In the genomic region with DNA sequence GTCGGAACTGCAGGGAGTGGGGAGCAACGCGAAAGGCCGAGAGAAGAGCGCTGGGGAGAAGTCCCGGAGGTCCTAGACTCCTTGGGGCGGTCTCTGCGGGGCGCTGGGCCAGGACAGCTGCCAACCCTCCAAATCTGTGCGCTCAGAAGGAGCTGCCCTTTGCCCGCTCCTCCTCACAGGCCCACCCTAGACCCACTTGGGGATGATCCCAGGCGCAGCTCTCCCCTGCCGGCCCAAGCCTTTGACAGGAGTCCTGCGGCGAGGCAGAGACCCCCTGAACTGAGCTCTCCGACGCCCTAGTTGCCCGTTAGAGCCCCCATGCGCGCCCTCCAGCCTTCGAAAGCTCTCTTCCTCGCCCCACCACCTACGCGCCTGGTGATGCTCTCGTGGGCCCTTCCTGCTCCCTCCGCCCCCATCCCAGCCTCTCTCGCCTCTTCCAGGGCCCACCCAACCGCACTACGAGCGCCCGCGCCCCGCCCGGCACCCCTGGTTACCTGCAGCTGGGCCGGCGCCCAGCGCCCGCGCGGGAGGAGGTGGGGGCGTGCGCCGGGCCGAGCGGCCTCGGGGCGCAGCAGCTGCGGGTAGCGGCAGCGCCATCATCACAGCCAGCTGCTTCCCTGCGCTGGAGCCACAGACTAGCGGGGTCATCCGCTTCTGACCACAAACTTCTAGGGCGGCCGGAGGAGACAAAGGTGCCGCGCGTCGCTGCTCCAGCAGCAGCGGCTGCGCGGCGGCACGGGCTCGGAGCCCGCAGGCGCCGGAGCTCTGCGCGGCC, we compare ENCODE assay signal across 9 cellular contexts.
DNase-seq lines count a peak whose midpoint lies in the region; ATAC-seq and TF ChIP-seq lines count a peak whose summit lies in the region.
"Had no signal": no experiment of that assay in that cellular context is flagged by ENCODE, and none has a peak within 500 bp of the region (broad histone marks: within the 10 kb centered on the region; RNA-seq: fewer than 3 reads in every experiment).

No MANE protein-coding gene starts in this region.

- H4K8ac ChIP-seq in neuronal stem cell (ENCODE audit: low read depth, low read length): no peak overlapping the region

- no peak for ATAC-seq in CD4-positive, CD25-positive, alpha-beta regulatory T cell (ENCODE audit: low read depth in 2 of 2)

- H2AK5ac ChIP-seq in neuronal stem cell (ENCODE audit: low read depth, low read length): peak overlapping the region; percentile 99

- H3K27ac Mint-ChIP-seq in CD4-positive, CD25-positive, alpha-beta regulatory T cell: no peak overlapping the region
- H3K27ac Mint-ChIP-seq in endothelial cell (ENCODE audit: unreplicated experiment): no peak overlapping the region
- H3K27ac Mint-ChIP-seq: dendritic cell treated with granulocyte-macrophage colony-stimulating factor and Interleukin-4, amounts not matched to agents 40 ng/mL and 50 ng/mL, for 4 days had no signal

- peaks cover 0 to 4% (median 0%) of the 10 kb centered on the region in 7 donors for H3K9me3 Mint-ChIP-seq in CD4-positive, CD25-positive, alpha-beta regulatory T cell
- H3K9me3 Mint-ChIP-seq in endothelial cell (ENCODE audit: unreplicated experiment): peaks cover 22% of the 10 kb centered on the region
- H3K9me3 Mint-ChIP-seq: dendritic cell treated with granulocyte-macrophage colony-stimulating factor and Interleukin-4, amounts not matched to agents 40 ng/mL and 50 ng/mL, for 4 days had no signal

- intact Hi-C loops in colonic mucosa (cut with DNase I): no loop called here

- peaks cover 24% of the 10 kb centered on the region for H3K27me3 ChIP-seq in CD4-positive, CD25-positive, alpha-beta regulatory T cell (ENCODE audit: control insufficient read depth, insufficient read depth, low read length)
- H3K27me3 ChIP-seq in colonic mucosa (peaks cover 81% of the 10 kb centered on the region), neuronal stem cell (ENCODE audit: control insufficient read depth in 3 of 3, insufficient read depth in 3 of 3, low read depth in 1 of 3, low read length in 3 of 3) (no peaks in the 10 kb centered on the region)

- no peaks in the 10 kb centered on the region for H3K36me3 ChIP-seq in CD4-positive, CD25-positive, alpha-beta regulatory T cell (ENCODE audit: control insufficient read depth, insufficient read depth, low read length)
- H3K36me3 ChIP-seq in KOPT-K1 (ENCODE audit: insufficient read depth, low read length) (peaks cover 11% of the 10 kb centered on the region), colonic mucosa (no peaks in the 10 kb centered on the region), neuronal stem cell (replicated peaks in 1 of 2; ENCODE audit: control insufficient read depth in 2 of 2, insufficient read depth in 2 of 2, low read length in 2 of 2) (peaks cover 0 to 44% of the 10 kb centered on the region in 2 donors)

- peak overlapping the region; percentile 100 for H3K18ac ChIP-seq in neuronal stem cell (ENCODE audit: low read length)

- peaks cover 34% of the 10 kb centered on the region for H3K4me1 ChIP-seq in CD4-positive, CD25-positive, alpha-beta regulatory T cell (ENCODE audit: control insufficient read depth, insufficient read depth, low read length, poor library complexity, severe bottlenecking)
- no peaks in the 10 kb centered on the region for H3K4me1 ChIP-seq in colonic mucosa
- H3K4me1 ChIP-seq in neuronal stem cell (ENCODE audit: control insufficient read depth in 2 of 2, insufficient read depth in 1 of 2, low read depth in 1 of 2, low read length in 2 of 2): peaks cover 17 to 18% of the 10 kb centered on the region in 2 donors

- no CpG with 5 or more reads among the region's 70 CpGs for WGBS in neuronal stem cell (ENCODE audit: extremely low coverage in 2 of 2, insufficient read length in 2 of 2, insufficient replicate concordance in 1 of 2), 2 donors

- peaks cover 53% of the 10 kb centered on the region for H3K27me3 Mint-ChIP-seq in CD4-positive, CD25-positive, alpha-beta regulatory T cell
- no peaks in the 10 kb centered on the region for H3K27me3 Mint-ChIP-seq in endothelial cell (ENCODE audit: unreplicated experiment)

- H3K9me3 ChIP-seq in CD4-positive, CD25-positive, alpha-beta regulatory T cell (ENCODE audit: control insufficient read depth in 2 of 2, low read length in 2 of 2): no peaks in the 10 kb centered on the region
- H3K9me3 ChIP-seq in KOPT-K1 (ENCODE audit: insufficient read depth, low read length, poor library complexity, severe bottlenecking): peaks cover 36% of the 10 kb centered on the region
- H3K9me3 ChIP-seq in colonic mucosa: no peaks in the 10 kb centered on the region
- no peaks in the 10 kb centered on the region for H3K9me3 ChIP-seq in neuronal stem cell (replicated peaks in 1 of 2; ENCODE audit: control insufficient read depth in 2 of 2, insufficient read depth in 1 of 2, low read depth in 1 of 2, low read length in 2 of 2)

- peak overlapping the region; percentile 82 for H3K4me2 ChIP-seq in neuronal stem cell (ENCODE audit: insufficient read depth, low read length, poor library complexity, severe bottlenecking)

- TF ChIP-seq CTCF in colonic mucosa (IDR thresholded peaks at IDR 0.05): no peak
- no peak for TF ChIP-seq CTCF in endothelial cell (IDR thresholded peaks at IDR 0.05; ENCODE audit: unreplicated experiment)
- TF ChIP-seq CTCF in GM13976 (IDR thresholded peaks at IDR 0.05; ENCODE audit: borderline replicate concordance, control extremely low read depth, extremely low read depth, insufficient read depth, missing control alignments): no peak

- H3K4me3 Mint-ChIP-seq in CD4-positive, CD25-positive, alpha-beta regulatory T cell: peak overlapping the region in 3 of 4 donors; percentile 62 to 85 (median 79)
- no peak overlapping the region for H3K4me3 Mint-ChIP-seq in endothelial cell (ENCODE audit: unreplicated experiment)
- H3K4me3 Mint-ChIP-seq: dendritic cell treated with granulocyte-macrophage colony-stimulating factor and Interleukin-4, amounts not matched to agents 40 ng/mL and 50 ng/mL, for 4 days had no signal

- H3K9ac ChIP-seq in colonic mucosa (ENCODE audit: low read depth in 2 of 2, low read length in 2 of 2) (peak overlapping the region in 1 of 2 donors; percentile 50), neuronal stem cell (ENCODE audit: low read depth, low read length, poor library complexity) (peak overlapping the region; percentile 93)

- H2AFZ ChIP-seq in neuronal stem cell (ENCODE audit: low read length): no peak overlapping the region

- H4K91ac ChIP-seq in neuronal stem cell (ENCODE audit: low read depth, low read length, poor library complexity): no peak overlapping the region

- peaks cover 0 to 39% (median 11%) of the 10 kb centered on the region in 4 donors for H3K4me1 Mint-ChIP-seq in CD4-positive, CD25-positive, alpha-beta regulatory T cell
- H3K4me1 Mint-ChIP-seq in endothelial cell (ENCODE audit: unreplicated experiment): no peaks in the 10 kb centered on the region

- H3K23ac ChIP-seq in neuronal stem cell (ENCODE audit: low read depth, low read length, poor library complexity): peak overlapping the region; percentile 91

- H2BK15ac ChIP-seq in neuronal stem cell (ENCODE audit: low read length): peak overlapping the region; percentile 94

- peak overlapping the region; percentile 22 for H2BK12ac ChIP-seq in neuronal stem cell (ENCODE audit: low read length)

- H3K4ac ChIP-seq in neuronal stem cell (ENCODE audit: low read length): peak overlapping the region; percentile 89

- in situ Hi-C loops in GM13976 (cut with MboI; ENCODE audit: low sequenced_read_pairs, unreplicated experiment): no loop called here

- peak overlapping the region; percentile 99 for H2BK5ac ChIP-seq in neuronal stem cell (ENCODE audit: low read length)

- DNase-seq in CD4-positive, CD25-positive, alpha-beta regulatory T cell: no peak
- DNase-seq in colonic mucosa (no peak), neuronal stem cell (ENCODE audit: low spot score) (peak; percentile 65), endothelial cell (ENCODE audit: low spot score) (no peak), SHP77 (lab: John Stamatoyannopoulos, UW) (no peak), NCI-H187 (lab: John Stamatoyannopoulos, UW) (no peak), GM13976 (ENCODE audit: low spot score) (no peak)

- peaks cover 16% of the 10 kb centered on the region for H3K79me1 ChIP-seq in neuronal stem cell (ENCODE audit: low read depth, low read length)

- H3K4me3 ChIP-seq in CD4-positive, CD25-positive, alpha-beta regulatory T cell (ENCODE audit: low read depth, low read length): no peak overlapping the region
- H3K4me3 ChIP-seq in colonic mucosa (peak overlapping the region; percentile 26), neuronal stem cell (ENCODE audit: low read length in 2 of 2) (peak overlapping the region; percentile 98)

- H2BK120ac ChIP-seq in neuronal stem cell (ENCODE audit: low read depth, low read length): peak overlapping the region; percentile 72

- H3K27ac ChIP-seq in CD4-positive, CD25-positive, alpha-beta regulatory T cell (ENCODE audit: insufficient read depth, low read length, poor library complexity, severe bottlenecking): no peak overlapping the region
- H3K27ac ChIP-seq in KOPT-K1 (ENCODE audit: low read depth, low read length, poor library complexity, severe bottlenecking): peak overlapping the region; percentile 62
- no peak overlapping the region for H3K27ac ChIP-seq in colonic mucosa
- peak overlapping the region; percentile 94 for H3K27ac ChIP-seq in neuronal stem cell (replicated peaks; ENCODE audit: low read length)

- H3K14ac ChIP-seq in neuronal stem cell (ENCODE audit: low read length): peak overlapping the region; percentile 99

- no peaks in the 10 kb centered on the region for H3K36me3 Mint-ChIP-seq in CD4-positive, CD25-positive, alpha-beta regulatory T cell
- H3K36me3 Mint-ChIP-seq in endothelial cell (ENCODE audit: low read depth, unreplicated experiment): peaks cover 9% of the 10 kb centered on the region

Comparison
In these comparisons a context has a peak if more than half of its experiments do, and no peak if none do; other contexts are left out.
1. H3K27ac ChIP-seq: peak in KOPT-K1 (single experiment) and neuronal stem cell (single experiment); none in CD4-positive, CD25-positive, alpha-beta regulatory T cell (single experiment) and colonic mucosa (single experiment).